In the genomic region with DNA sequence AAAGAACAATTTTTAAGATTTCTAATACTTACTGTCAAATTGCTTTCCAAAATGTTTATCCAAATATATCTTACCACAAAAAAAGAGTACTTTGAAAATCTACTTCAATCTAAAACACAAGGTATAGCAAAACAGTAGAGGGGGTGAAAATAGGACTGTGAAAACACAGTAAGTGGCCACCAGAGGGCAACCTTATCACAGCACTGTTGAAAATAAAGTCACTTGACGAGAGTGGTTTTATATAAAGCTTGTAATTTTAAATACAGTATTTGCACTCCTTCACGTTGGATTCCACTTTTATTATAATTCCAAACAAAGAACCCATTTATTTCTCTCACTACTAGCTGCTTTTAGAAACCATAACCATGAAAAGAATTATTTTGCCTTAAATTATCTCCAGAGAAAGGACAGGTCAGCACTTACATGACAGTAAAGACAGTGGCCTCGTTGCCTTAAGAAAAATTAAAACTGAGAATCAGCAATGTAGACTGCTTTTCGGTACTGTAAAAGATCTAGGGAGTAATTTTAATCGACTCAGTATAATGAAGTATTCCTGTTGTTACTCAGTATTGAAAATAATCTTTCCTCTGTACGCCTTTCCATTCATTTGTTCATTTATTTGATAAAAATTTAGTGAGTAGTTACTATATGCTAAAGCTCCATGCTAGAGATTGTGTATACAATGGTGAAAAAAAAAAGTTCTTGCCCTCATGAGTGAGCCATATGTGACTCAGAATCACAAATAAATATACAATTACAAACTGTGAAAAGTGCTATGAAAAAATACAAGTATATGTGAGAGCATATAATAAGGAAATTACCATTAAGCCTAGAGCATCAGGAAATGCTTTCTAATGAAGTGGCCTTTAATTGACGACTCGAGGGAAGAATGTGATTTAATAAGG, we compare ENCODE assay signal across 8 cellular contexts. TPM values are rescaled to one million over a fixed set of nuclear protein-coding genes. Genes with fewer than 3 reads are reported as not detected.
DNase-seq lines count a peak whose midpoint lies in the region; ATAC-seq and TF ChIP-seq lines count a peak whose summit lies in the region.

No MANE protein-coding gene starts in this region.

- H3K4me1 Mint-ChIP-seq in CD14-positive monocyte, result peaks cover 15% of the 10 kb centered on the region

- TF ChIP-seq POLR2A in sigmoid colon (IDR thresholded peaks at IDR 0.05), result no peak

- peak; percentile 78 for TF ChIP-seq CTCF in CD14-positive monocyte (IDR thresholded peaks at IDR 0.05)
- peak; percentile 36 to 84 (median 73) for TF ChIP-seq CTCF in sigmoid colon (IDR thresholded peaks at IDR 0.05)

- no peaks in the 10 kb centered on the region for H3K36me3 ChIP-seq in sigmoid colon

- H3K4me3 ChIP-seq in right cardiac atrium (ENCODE audit: low read length) (no peak overlapping the region), sigmoid colon (no peak overlapping the region)

- peaks cover 3% of the 10 kb centered on the region for H3K4me1 ChIP-seq in right cardiac atrium (ENCODE audit: control insufficient read depth, insufficient read depth, low read length)
- peaks cover 0 to 3% (median 0%) of the 10 kb centered on the region in 4 donors for H3K4me1 ChIP-seq in sigmoid colon

- ATAC-seq in GM21515 (IDR thresholded peaks at IDR 0.05; ENCODE audit: unreplicated experiment) (peak; percentile 70), right cardiac atrium (peak; percentile 70 to 84), GM19455 (IDR thresholded peaks at IDR 0.05; ENCODE audit: unreplicated experiment) (no peak)

- H3K27ac ChIP-seq in right cardiac atrium (ENCODE audit: low read length), result no peak overlapping the region
- H3K27ac ChIP-seq in sigmoid colon, result no peak overlapping the region

- no peak overlapping the region for H3K4me3 Mint-ChIP-seq in CD14-positive monocyte

- peak overlapping the region in 6 of 7 donors; percentile 19 to 84 (median 46) for H3K27ac Mint-ChIP-seq in CD14-positive monocyte

- H3K9me3 Mint-ChIP-seq in CD14-positive monocyte, result no peaks in the 10 kb centered on the region

- intact Hi-C loops in CD14-positive monocyte (cut with micrococcal nuclease) (no loop called here), right cardiac atrium (cut with DNase I) (no loop called here), sigmoid colon (cut with DNase I) (loop anchor here (5.0 kb wide), 1 partner anchor 92 kb away; a partner anchor contains a TSS)

- no peaks in the 10 kb centered on the region for H3K27me3 Mint-ChIP-seq in CD14-positive monocyte (ENCODE audit: low read depth in 3 of 3)

- H3K9me3 ChIP-seq in right cardiac atrium (ENCODE audit: control insufficient read depth, low read length) (no peaks in the 10 kb centered on the region), sigmoid colon (no peaks in the 10 kb centered on the region)

- 46% methylated on average over 8 of the region's 8 CpGs for WGBS in right cardiac atrium
- WGBS in sigmoid colon, 2 donors, result 54 to 56% methylated on average over 8 of the region's 8 CpGs

- TF ChIP-seq EP300 in sigmoid colon (IDR thresholded peaks at IDR 0.05), result no peak

- H3K36me3 Mint-ChIP-seq in CD14-positive monocyte, result peaks cover 54 to 81% of the 10 kb centered on the region in 2 donors

- H3K27me3 ChIP-seq in right cardiac atrium (ENCODE audit: control insufficient read depth, insufficient read depth) (no peaks in the 10 kb centered on the region), sigmoid colon (no peaks in the 10 kb centered on the region)

- no peak for DNase-seq in CD14-positive monocyte (ENCODE audit: low spot score)
- DNase-seq in NCI-H1417 (lab: John Stamatoyannopoulos, UW), result peak; percentile 31 to 87 (median 57)
- DNase-seq in T-helper 2 cell, result peak in 4 of 5 experiments; percentile 13 to 69 (median 28)
- peak in 40 of 58 donors; percentile 1 to 80 (median 25) for DNase-seq in anterior cingulate cortex (lab: John Stamatoyannopoulos, UW)
- DNase-seq in right cardiac atrium, result peak in 2 of 3 donors; percentile 25 to 49
- DNase-seq in sigmoid colon, result no peak

RNA-seq across cellular contexts. Expression of a gene that starts 40.0 kb away (rescaled TPM):
- polyA plus RNA-seq in CD14-positive monocyte (1 to 10 TPM; 2.0 to 6.1 TPM), right cardiac atrium (28.0 TPM), sigmoid colon (10 to 100 TPM; 10.6 to 25.3 (median 11.4) TPM)
- total RNA-seq in right cardiac atrium (10 to 100 TPM; 45.2 to 63.6 (median 48.3) TPM), sigmoid colon (10 to 100 TPM; 41.0 to 57.8 (median 49.7) TPM)

Comparison
In these comparisons a context has a peak if more than half of its experiments do, and no peak if none do; other contexts are left out.
1. DNase-seq: peak in NCI-H1417 (3 of 3), T-helper 2 cell (4 of 5), anterior cingulate cortex (40 of 58) and right cardiac atrium (2 of 3); none in CD14-positive monocyte (single experiment) and sigmoid colon (single experiment).